Comparison of ENCODE assay signal across 13 cellular contexts in genomic region chr6:36067374-36068011, GRCh38. TPM values are rescaled to one million over a fixed set of nuclear protein-coding genes. Genes with fewer than 3 reads are reported as not detected.
A peak's percentile ranks its signal among the peaks of the same experiment; 100 is the strongest.
DNase-seq lines count a peak whose midpoint lies in the region; ATAC-seq, FAIRE-seq and TF ChIP-seq lines count a peak whose summit lies in the region.
"Had no signal": no experiment of that assay in that cellular context is flagged by ENCODE, and none has a peak within 500 bp of the region (broad histone marks: within the 10 kb centered on the region; RNA-seq: fewer than 3 reads in every experiment).

No MANE protein-coding gene starts in this region.

- in situ Hi-C loops in HepG2 (cut with HindIII; ENCODE audit: extremely low pct_ligation_motif_present, low pct_unique_long_range_greater_than_20kb) (no loop called here), G401 (cut with HindIII; ENCODE audit: low sequenced_read_pairs) (no loop called here)

- H3K9me3 ChIP-seq in A549 = no peaks in the 10 kb centered on the region
- no peaks in the 10 kb centered on the region for H3K9me3 ChIP-seq in body of pancreas
- no peaks in the 10 kb centered on the region for H3K9me3 ChIP-seq in HepG2 (ENCODE audit: low read length)
- H3K9me3 ChIP-seq in Karpas-422 (ENCODE audit: low read length) = no peaks in the 10 kb centered on the region
- H3K9me3 ChIP-seq: ascending aorta had no signal

- H3K27ac ChIP-seq in A549 = 0 out of 6 replicates have a peak overlapping the region, but pooled peaks of 1 of the 2 experiments have one; percentile 18
- peak overlapping the region in 3 of 4 donors; percentile 14 to 30 (median 17) for H3K27ac ChIP-seq in body of pancreas
- peak overlapping the region; percentile 91 for H3K27ac ChIP-seq in HepG2 (ENCODE audit: extremely low read length, insufficient read depth, low read length)
- H3K27ac ChIP-seq in Karpas-422 (ENCODE audit: low read length) = no peak overlapping the region
- H3K27ac ChIP-seq: ascending aorta had no signal

- no peak overlapping the region for H3K4me3 ChIP-seq in A549
- no peak overlapping the region for H3K4me3 ChIP-seq in body of pancreas
- H3K4me3 ChIP-seq in HepG2 (replicated peaks in 1 of 3; ENCODE audit: insufficient read depth in 1 of 3, low read depth in 2 of 3, low read length in 3 of 3) = no peak overlapping the region
- no peak overlapping the region for H3K4me3 ChIP-seq in Karpas-422 (ENCODE audit: low read length)
- H3K4me3 ChIP-seq: ascending aorta had no signal

- DNase-seq in A549 (ENCODE audit: low read depth in 1 of 2, low spot score in 1 of 2) (no peak), EH (ENCODE audit: low read depth) (peak; percentile 37), body of pancreas (no peak), HepG2 (ENCODE audit: low spot score) (no peak), G401 (ENCODE audit: low spot score) (no peak), Karpas-422 (no peak)
- DNase-seq: activated CD4-positive, alpha-beta T cell treated with anti-CD3 and anti-CD28 coated beads for 1 hour; stimulated activated naive CD8-positive, alpha-beta T cell treated with anti-CD3 and anti-CD28 coated beads, Interleukin-15, amount 100 ng/mL, for 72 hours had no signal

- H3K9ac ChIP-seq in HepG2 (ENCODE audit: insufficient read depth, low read depth, low read length) (no peak overlapping the region), Karpas-422 (ENCODE audit: low read length) (no peak overlapping the region)

- H2AFZ ChIP-seq in HepG2 (ENCODE audit: low read length) = no peak overlapping the region
- H2AFZ ChIP-seq in Karpas-422 (ENCODE audit: low read length) = no peak overlapping the region

- no peak; a peak in 1 of 6 replicates for ATAC-seq in A549
- ATAC-seq in body of pancreas = no peak
- ATAC-seq in HepG2 = no peak
- no peak for ATAC-seq in HG03097 (IDR thresholded peaks at IDR 0.05; ENCODE audit: low FRiP score, unreplicated experiment)
- no peak for ATAC-seq in GM18867 (IDR thresholded peaks at IDR 0.05; ENCODE audit: unreplicated experiment)
- ATAC-seq: Panc1; stimulated activated naive CD8-positive, alpha-beta T cell treated with anti-CD3 and anti-CD28 coated beads, Interleukin-15, amount 100 ng/mL, for 72 hours had no signal

- H3K9me2 ChIP-seq in Karpas-422 (replicated peaks; ENCODE audit: insufficient read depth, low read length) = no peaks in the 10 kb centered on the region

- BruUV-seq in HepG2 (replicated peaks; lab: Mats Ljungman, UMichigan) = no TSS peak

- 91% methylated on average over 3 of the region's 3 CpGs for WGBS in A549 (ENCODE audit: missing lambda C conversion rate)
- WGBS in body of pancreas, 2 donors = 37 to 53% methylated on average over 3 of the region's 3 CpGs
- 87% methylated on average over 3 of the region's 3 CpGs for WGBS in HepG2 (ENCODE audit: low lambda C conversion rate)

- POLR2A ChIA-PET in A549 (lab: Yijun Ruan, JAX) = no interaction called here
- POLR2A ChIA-PET in HepG2 (lab: Yijun Ruan, JAX) = interaction anchor here (1.3 to 1.4 kb wide), 3 partner anchors 28 to 39 kb away, joined by 3 to 10 read pairs (median 9); partner anchors contain the start of gene MAPK14

- H3K79me2 ChIP-seq in HepG2 (ENCODE audit: insufficient read depth, low read length) = peaks cover 83% of the 10 kb centered on the region
- H3K79me2 ChIP-seq in Karpas-422 (ENCODE audit: low read length) = peaks cover 97% of the 10 kb centered on the region

- intact Hi-C loops in body of pancreas (cut with DNase I) (no loop called here), HepG2 (cut with micrococcal nuclease; ENCODE audit: unreplicated experiment) (loop anchor here (1.0 kb wide), 1 partner anchor 8 kb away; no protein-coding TSS in a partner anchor)

- H3K27me3 ChIP-seq in body of pancreas (no peaks in the 10 kb centered on the region), HepG2 (ENCODE audit: control insufficient read depth in 1 of 2, insufficient read depth in 2 of 2, low read length in 2 of 2) (no peaks in the 10 kb centered on the region), Karpas-422 (ENCODE audit: low read length) (no peaks in the 10 kb centered on the region)
- H3K27me3 ChIP-seq: ascending aorta had no signal

- no peaks in the 10 kb centered on the region for H3K36me3 ChIP-seq in body of pancreas (replicated peaks in 1 of 2; ENCODE audit: insufficient read depth in 1 of 2, low read depth in 2 of 2)
- peaks cover 0 to 2% of the 10 kb centered on the region in 2 experiments; a peak in 3 of 5 replicates for H3K36me3 ChIP-seq in HepG2 (replicated peaks in 1 of 2; ENCODE audit: control insufficient read depth in 1 of 2, insufficient read depth in 2 of 2, low read length in 2 of 2)
- H3K36me3 ChIP-seq in Karpas-422 (ENCODE audit: insufficient read depth, low read length) = no peaks in the 10 kb centered on the region
- H3K36me3 ChIP-seq: ascending aorta had no signal

- no peak for TF ChIP-seq POLR2A in A549 (IDR thresholded peaks at IDR 0.05; ENCODE audit: low read length)
- TF ChIP-seq POLR2A in body of pancreas (IDR thresholded peaks at IDR 0.05) = no peak
- TF ChIP-seq POLR2A in HepG2 (IDR thresholded peaks at IDR 0.05; ENCODE audit: insufficient read depth in 1 of 2, low read depth in 2 of 2, low read length in 2 of 2) = no peak

- H3K4me2 ChIP-seq in A549 = peak overlapping the region; percentile 70; the same call in 2 of the 3 replicates
- peak overlapping the region; percentile 13; the same call in 1 of the 2 replicates for H3K4me2 ChIP-seq in HepG2 (ENCODE audit: low read depth, low read length)
- H3K4me2 ChIP-seq in Karpas-422 (ENCODE audit: low read depth, low read length, poor library complexity, severe bottlenecking) = no peak overlapping the region

- FAIRE-seq in A549 (lab: Jason Lieb, UNC) = no peak
- no peak for FAIRE-seq in HepG2 (lab: Jason Lieb, UNC)

- peaks cover 39% of the 10 kb centered on the region for H3K4me1 ChIP-seq in A549
- peaks cover 66% of the 10 kb centered on the region for H3K4me1 ChIP-seq in body of pancreas
- peaks cover 71% of the 10 kb centered on the region for H3K4me1 ChIP-seq in HepG2 (ENCODE audit: insufficient read depth, low read length)
- H3K4me1 ChIP-seq in Karpas-422 (ENCODE audit: low read length) = no peaks in the 10 kb centered on the region

- TF ChIP-seq CTCF in A549 (IDR thresholded peaks at IDR 0.05) = no peak
- no peak for TF ChIP-seq CTCF in body of pancreas (IDR thresholded peaks at IDR 0.05)
- TF ChIP-seq CTCF in HepG2 (CRISPR knock-in tag; IDR thresholded peaks at IDR 0.05) = no peak

- peaks cover 5% of the 10 kb centered on the region; the same call in 1 of the 2 replicates for H4K20me1 ChIP-seq in HepG2 (ENCODE audit: insufficient read depth, low read length)
- no peaks in the 10 kb centered on the region for H4K20me1 ChIP-seq in Karpas-422 (ENCODE audit: insufficient read depth, low read depth, low read length)

- no peak for TF ChIP-seq RAD21 in A549 (conservative IDR thresholded peaks at IDR 0.05 in 1 of 2, IDR thresholded peaks at IDR 0.05 in 1 of 2)
- no peak for TF ChIP-seq RAD21 in HepG2 (CRISPR knock-in tag; IDR thresholded peaks at IDR 0.05)

- TF ChIP-seq EP300 in A549 (IDR thresholded peaks at IDR 0.05) (no peak), HepG2 (IDR thresholded peaks at IDR 0.05; ENCODE audit: low read depth in 2 of 2, low read length in 2 of 2) (no peak), HepG2 (CRISPR knock-in tag; IDR thresholded peaks at IDR 0.05; ENCODE audit: borderline replicate concordance) (no peak)

- CTCF ChIA-PET in A549 (lab: Yijun Ruan, JAX) (interaction anchor here (1.0 kb wide), 1 partner anchor 27 kb away, joined by 3 read pairs; no protein-coding TSS in a partner anchor), HepG2 (lab: Yijun Ruan, JAX; ENCODE audit: low intra/inter-chr PET ratio, low total read pairs) (no interaction called here)

RNA-seq across cellular contexts. Expression of gene MAPK14, which starts 39.9 kb away (rescaled TPM):
- polyA plus RNA-seq in A549 (2011; rRNA removed) = 36.7 and 40.2 TPM in 2 replicates
- 9.5 and 11.9 TPM in 2 replicates for polyA plus RNA-seq in A549 (2012; cell fraction: cytosol; rRNA removed)
- 16.9 and 27.0 TPM in 2 replicates for polyA plus RNA-seq in A549 (2012; cell fraction: nucleus; rRNA removed)
- 19.4 to 20.5 TPM (median 19.9 TPM) in 3 replicates for polyA plus RNA-seq in A549 (2017; fragmentation: RNase III; extraction: RNeasy Plus Mini Kit Qiagen cat#74134 plus additional on column Dnase treatment)
- 31.3 and 35.0 TPM in 2 replicates for polyA minus RNA-seq in A549 (2011; rRNA and poly(A)+ RNA removed)
- 10 to 100 TPM; 30.3 to 33.7 TPM for total RNA-seq in body of pancreas
- total RNA-seq in HepG2 (2016; rRNA removed; fragmentation: Illumina TruSeq; extraction: Trizol) = 67.3 and 74.9 TPM in 2 replicates
- 7.2 and 7.5 TPM in 2 replicates for total RNA-seq in HepG2 (2016; cell fraction: cytosol; rRNA removed; fragmentation: Illumina TruSeq; extraction: Trizol; ENCODE audit: low read depth)
- total RNA-seq in HepG2 (2016; cell fraction: insoluble cytoplasmic fraction; rRNA removed; fragmentation: Illumina TruSeq; extraction: Trizol) = 67.5 and 68.5 TPM in 2 replicates
- total RNA-seq in HepG2 (2016; cell fraction: membrane; rRNA removed; fragmentation: Illumina TruSeq; extraction: Trizol) = 20.7 and 21.7 TPM in 2 replicates
- total RNA-seq in HepG2 (2016; cell fraction: nucleus; rRNA removed; fragmentation: Illumina TruSeq; extraction: Trizol) = 113 and 120 TPM in 2 replicates
- polyA plus RNA-seq in HepG2 (2011; rRNA removed) = 52.0 and 66.3 TPM in 2 replicates
- 29.4 and 43.0 TPM in 2 replicates for polyA plus RNA-seq in HepG2 (2011; cell fraction: cytosol; rRNA removed)
- 53.6 and 57.1 TPM in 2 replicates for polyA plus RNA-seq in HepG2 (2011; cell fraction: nucleus; rRNA removed)
- polyA plus RNA-seq in HepG2 (2012) = 53.3 and 55.6 TPM in 2 replicates
- 2.4 and 3.2 TPM in 2 replicates for polyA plus RNA-seq in HepG2 (2016; cell fraction: cytosol; fragmentation: Illumina TruSeq; extraction: Trizol; ENCODE audit: low read depth)
- 53.0 and 55.3 TPM in 2 replicates for polyA plus RNA-seq in HepG2 (2016; cell fraction: insoluble cytoplasmic fraction; fragmentation: Illumina TruSeq; extraction: Trizol; ENCODE audit: low read depth)
- polyA plus RNA-seq in HepG2 (2016; cell fraction: membrane; fragmentation: Illumina TruSeq; extraction: Trizol; ENCODE audit: low read depth) = 8.8 and 9.7 TPM in 2 replicates
- polyA plus RNA-seq in HepG2 (2016; cell fraction: nucleus; fragmentation: Illumina TruSeq; extraction: Trizol; ENCODE audit: insufficient read depth, low read depth) = 90.3 and 105 TPM in 2 replicates
- 75.6 and 86.1 TPM in 2 replicates for polyA minus RNA-seq in HepG2 (2011; rRNA and poly(A)+ RNA removed; ENCODE audit: low replicate concordance)
- polyA minus RNA-seq in HepG2 (2011; cell fraction: cytosol; rRNA and poly(A)+ RNA removed) = 50.6 and 54.7 TPM in 2 replicates
- polyA minus RNA-seq in HepG2 (2011; cell fraction: nucleus; rRNA and poly(A)+ RNA removed) = 204 and 254 TPM in 2 replicates
- total RNA-seq in G401 (2014; rRNA removed; shearing (Covaris generic)) = 29.5 and 32.9 TPM in 2 replicates
- total RNA-seq in Karpas-422 (2014; rRNA removed; shearing (Covaris generic); ENCODE audit: low replicate concordance) = 46.2 and 56.1 TPM in 2 replicates

RNA-seq across cellular contexts. Expression of gene SLC26A8, which starts 43.1 kb away (rescaled TPM):
- not detected in 2 replicates for polyA plus RNA-seq in A549 (2011; rRNA removed)
- not detected in 2 replicates for polyA plus RNA-seq in A549 (2012; cell fraction: cytosol; rRNA removed)
- not detected in 2 replicates for polyA plus RNA-seq in A549 (2012; cell fraction: nucleus; rRNA removed)
- not detected in 3 replicates for polyA plus RNA-seq in A549 (2017; fragmentation: RNase III; extraction: RNeasy Plus Mini Kit Qiagen cat#74134 plus additional on column Dnase treatment)
- polyA minus RNA-seq in A549 (2011; rRNA and poly(A)+ RNA removed) = not detected in 2 replicates
- total RNA-seq in body of pancreas = not detected
- total RNA-seq in HepG2 (2016; rRNA removed; fragmentation: Illumina TruSeq; extraction: Trizol) = not detected in 2 replicates
- total RNA-seq in HepG2 (2016; cell fraction: cytosol; rRNA removed; fragmentation: Illumina TruSeq; extraction: Trizol; ENCODE audit: low read depth) = not detected in 2 replicates
- total RNA-seq in HepG2 (2016; cell fraction: insoluble cytoplasmic fraction; rRNA removed; fragmentation: Illumina TruSeq; extraction: Trizol) = 0.11 TPM in 1 of 2 replicates, not detected in the other
- not detected in 2 replicates for total RNA-seq in HepG2 (2016; cell fraction: membrane; rRNA removed; fragmentation: Illumina TruSeq; extraction: Trizol)
- total RNA-seq in HepG2 (2016; cell fraction: nucleus; rRNA removed; fragmentation: Illumina TruSeq; extraction: Trizol) = 0.09 and 0.12 TPM in 2 replicates
- polyA plus RNA-seq in HepG2 (2011; rRNA removed) = 0.42 and 0.46 TPM in 2 replicates
- polyA plus RNA-seq in HepG2 (2011; cell fraction: cytosol; rRNA removed) = 0.16 and 0.17 TPM in 2 replicates
- polyA plus RNA-seq in HepG2 (2011; cell fraction: nucleus; rRNA removed) = 0.64 and 1.1 TPM in 2 replicates
- 0.05 and 0.16 TPM in 2 replicates for polyA plus RNA-seq in HepG2 (2012)
- polyA plus RNA-seq in HepG2 (2016; cell fraction: cytosol; fragmentation: Illumina TruSeq; extraction: Trizol; ENCODE audit: low read depth) = not detected in 2 replicates
- 0.11 TPM in 1 of 2 replicates, not detected in the other for polyA plus RNA-seq in HepG2 (2016; cell fraction: insoluble cytoplasmic fraction; fragmentation: Illumina TruSeq; extraction: Trizol; ENCODE audit: low read depth)
- polyA plus RNA-seq in HepG2 (2016; cell fraction: membrane; fragmentation: Illumina TruSeq; extraction: Trizol; ENCODE audit: low read depth) = not detected in 2 replicates
- 0.15 and 0.28 TPM in 2 replicates for polyA plus RNA-seq in HepG2 (2016; cell fraction: nucleus; fragmentation: Illumina TruSeq; extraction: Trizol; ENCODE audit: insufficient read depth, low read depth)
- 0.42 TPM in 1 of 2 replicates, not detected in the other for polyA minus RNA-seq in HepG2 (2011; rRNA and poly(A)+ RNA removed; ENCODE audit: low replicate concordance)
- polyA minus RNA-seq in HepG2 (2011; cell fraction: cytosol; rRNA and poly(A)+ RNA removed) = 0.26 TPM in 1 of 2 replicates, not detected in the other
- polyA minus RNA-seq in HepG2 (2011; cell fraction: nucleus; rRNA and poly(A)+ RNA removed) = 0.39 and 0.50 TPM in 2 replicates
- total RNA-seq in G401 (2014; rRNA removed; shearing (Covaris generic)) = not detected in 2 replicates
- total RNA-seq in Karpas-422 (2014; rRNA removed; shearing (Covaris generic); ENCODE audit: low replicate concordance) = not detected in 2 replicates
- total RNA-seq: ascending aorta, HT-29 had no signal
